13 cellular contexts compared by ENCODE assay signal in genomic region chr16:58345574-58346354, GRCh38. TPM values are rescaled to one million over a fixed set of nuclear protein-coding genes. Genes with fewer than 3 reads are reported as not detected.
DNase-seq lines count a peak whose midpoint lies in the region; ATAC-seq and TF ChIP-seq lines count a peak whose summit lies in the region.
"Had no signal": no experiment of that assay in that cellular context is flagged by ENCODE, and none has a peak within 500 bp of the region (broad histone marks: within the 10 kb centered on the region; RNA-seq: fewer than 3 reads in every experiment).

No MANE protein-coding gene starts in this region.

- H3K36me3 ChIP-seq in OCI-LY7 (ENCODE audit: insufficient read depth, low read length) (no peaks in the 10 kb centered on the region), endodermal cell (ENCODE audit: control insufficient read depth, insufficient read depth, low read length) (no peaks in the 10 kb centered on the region)
- H3K36me3 ChIP-seq: gastroesophageal sphincter had no signal

- H3K4me1 ChIP-seq in OCI-LY7 (ENCODE audit: insufficient read depth, low read length, poor library complexity, severe bottlenecking) (peaks cover 42% of the 10 kb centered on the region), endodermal cell (ENCODE audit: control insufficient read depth, insufficient read depth, low read length) (no peaks in the 10 kb centered on the region)

- peaks cover 2% of the 10 kb centered on the region for H3K27me3 Mint-ChIP-seq in endodermal cell (ENCODE audit: insufficient read depth)

- H3K27ac ChIP-seq in 22Rv1 (no peak overlapping the region), OCI-LY7 (ENCODE audit: low read depth, low read length, poor library complexity, severe bottlenecking) (no peak overlapping the region), endodermal cell (ENCODE audit: low read depth, low read length) (no peak overlapping the region)

- no peak overlapping the region for H3K4me3 Mint-ChIP-seq in endodermal cell

- no peaks in the 10 kb centered on the region for H3K79me2 ChIP-seq in OCI-LY7 (ENCODE audit: insufficient read depth, low read depth, low read length)

- H3K9me3 ChIP-seq in OCI-LY7 (ENCODE audit: low read length) (no peaks in the 10 kb centered on the region), endodermal cell (ENCODE audit: control insufficient read depth, low read length) (peaks cover 3% of the 10 kb centered on the region)
- H3K9me3 ChIP-seq: gastroesophageal sphincter had no signal

- H4K20me1 ChIP-seq in OCI-LY7 (ENCODE audit: insufficient read depth, low read length), result no peaks in the 10 kb centered on the region

- POLR2A ChIA-PET in OCI-LY7 (lab: Charles Lee), result interaction anchor here (0.7 kb wide), 1 partner anchor 178 kb away, joined by 4 read pairs; no protein-coding TSS in a partner anchor

- no peaks in the 10 kb centered on the region for H3K9me2 ChIP-seq in OCI-LY7 (ENCODE audit: insufficient read depth, low read length)

- CTCF ChIA-PET in OCI-LY7 (lab: Charles Lee; ENCODE audit: unreplicated experiment), result no interaction called here

- 0 out of 2 replicates have a peak overlapping the region, but pooled peaks have one; percentile 6 for H3K4me2 ChIP-seq in OCI-LY7 (ENCODE audit: low read length)

- WGBS in endodermal cell (ENCODE audit: insufficient coverage in 1 of 2, insufficient read length in 1 of 2), 2 experiments, result 95 to 99% methylated on average over 8 to 14 of the region's 14 CpGs

- H2AFZ ChIP-seq in OCI-LY7 (ENCODE audit: low read length), result peak overlapping the region; percentile 73; the same call in 1 of the 2 replicates

- H3K4me1 Mint-ChIP-seq in endodermal cell, result peaks cover 4% of the 10 kb centered on the region

- ATAC-seq in GM19328 (IDR thresholded peaks at IDR 0.05; ENCODE audit: unreplicated experiment), result no peak
- ATAC-seq: gastroesophageal sphincter had no signal

- no peaks in the 10 kb centered on the region for H3K36me3 Mint-ChIP-seq in endodermal cell (ENCODE audit: low read depth)

- no peaks in the 10 kb centered on the region for H3K27me3 ChIP-seq in endodermal cell (ENCODE audit: control insufficient read depth, insufficient read depth, low read length, poor library complexity, severe bottlenecking)

- in situ Hi-C loops in G401 (cut with HindIII; ENCODE audit: low sequenced_read_pairs), result no loop called here

- peak; percentile 62 for TF ChIP-seq CTCF in 22Rv1 (IDR thresholded peaks at IDR 0.05)
- TF ChIP-seq CTCF in OCI-LY7 (conservative IDR thresholded peaks at IDR 0.05; ENCODE audit: low read length), result peak; percentile 88
- peak; percentile 7 for TF ChIP-seq CTCF in endodermal cell (conservative IDR thresholded peaks at IDR 0.05)

- H3K9ac ChIP-seq in endodermal cell (ENCODE audit: extremely low read depth, low read length, poor library complexity, severe bottlenecking), result no peak overlapping the region

- no TSS peak for BruUV-seq in OCI-LY7 (replicated peaks; lab: Mats Ljungman, UMichigan)

- no peak overlapping the region for H3K4me3 ChIP-seq in OCI-LY7 (ENCODE audit: low read depth, low read length, poor library complexity, severe bottlenecking)
- no peak overlapping the region for H3K4me3 ChIP-seq in endodermal cell (ENCODE audit: low read length)
- H3K4me3 ChIP-seq: gastroesophageal sphincter had no signal

- no peaks in the 10 kb centered on the region for H3K9me3 Mint-ChIP-seq in endodermal cell

- intact Hi-C loops in OCI-LY7 (cut with micrococcal nuclease; ENCODE audit: unreplicated experiment), result loop anchor here (1.0 kb wide), 2 partner anchors 138 to 142 kb away; no protein-coding TSS in a partner anchor

- DNase-seq in G401 (ENCODE audit: low spot score) (peak; percentile 62), OCI-LY7 (ENCODE audit: low spot score) (peak; percentile 46), endodermal cell (no peak), NCI-H748 (lab: John Stamatoyannopoulos, UW; ENCODE audit: unreplicated experiment) (no peak), amniotic stem cell (lab: John Stamatoyannopoulos, UW) (no peak), T-helper 2 cell (no peak)
- DNase-seq: cerebellar nuclear complex; midbrain; stimulated activated naive CD4-positive, alpha-beta T cell treated with Interleukin-2 at 50 U/mL for 16 hours; T1000 had no signal

- no peak overlapping the region for H3K27ac Mint-ChIP-seq in endodermal cell

RNA-seq across cellular contexts. Expression of gene GINS3, which starts 46.5 kb away (rescaled TPM):
- 9.9 and 10.8 TPM in 2 replicates for total RNA-seq in G401 (2014; rRNA removed; shearing (Covaris generic))
- 35.7 and 49.1 TPM in 2 replicates for total RNA-seq in OCI-LY7 (2014; rRNA removed; shearing (Covaris generic))
- total RNA-seq in OCI-LY7 (2022) (50.4 and 50.5 TPM in 2 replicates), endodermal cell (10 to 100 TPM; 10.5 to 14.7 TPM)
- polyA plus RNA-seq in endodermal cell (2013, experiment 1 of 2), result 14.4 TPM
- polyA plus RNA-seq in endodermal cell (2013, experiment 2 of 2), result 15.2 TPM

RNA-seq across cellular contexts. Expression of gene PRSS54, which starts 50.9 kb away (rescaled TPM):
- total RNA-seq in G401 (2014; rRNA removed; shearing (Covaris generic)), result not detected in 2 replicates
- total RNA-seq in OCI-LY7 (2014; rRNA removed; shearing (Covaris generic)), result not detected in 2 replicates
- total RNA-seq in OCI-LY7 (2022) (not detected in 2 replicates), endodermal cell (not detected)
- polyA plus RNA-seq in endodermal cell (2013, experiment 1 of 2), result not detected
- not detected for polyA plus RNA-seq in endodermal cell (2013, experiment 2 of 2)
- total RNA-seq: gastroesophageal sphincter had no signal

Comparison
In these comparisons a context has a peak if more than half of its experiments do, and no peak if none do; other contexts are left out.
1. CTCF ChIP-seq: peak in every context shown above with its lines; median percentile 88 in OCI-LY7; 62 in 22Rv1; 7 in endodermal cell.
2. DNase-seq: peak in G401 (single experiment) and OCI-LY7 (single experiment); none in endodermal cell (single experiment), NCI-H748 (single experiment), amniotic stem cell (single experiment) and T-helper 2 cell (0 of 5).